Comparison of ENCODE assay signal across 2 cellular contexts in genomic region chr14:104153399-104153765, GRCh38. TPM values are rescaled to one million over a fixed set of nuclear protein-coding genes. Genes with fewer than 3 reads are reported as not detected.
"Had no signal": no experiment of that assay in that cellular context is flagged by ENCODE, and none has a peak within 500 bp of the region (broad histone marks: within the 10 kb centered on the region; RNA-seq: fewer than 3 reads in every experiment).

No MANE protein-coding gene starts in this region.

RNA-seq across cellular contexts. Expression of gene KIF26A, which starts 15.0 kb away (rescaled TPM):
- total RNA-seq: LHCN-M2, M059J had no signal
